1 cellular context compared by ENCODE assay signal in genomic region chr20:43588526-43588925, GRCh38. TPM values are rescaled to one million over a fixed set of nuclear protein-coding genes. Genes with fewer than 3 reads are reported as not detected.
"Had no signal": no experiment of that assay in that cellular context is flagged by ENCODE, and none has a peak within 500 bp of the region (broad histone marks: within the 10 kb centered on the region; RNA-seq: fewer than 3 reads in every experiment).

No MANE protein-coding gene starts in this region.

RNA-seq across cellular contexts. Expression of gene SGK2, which starts 29.7 kb away (rescaled TPM):
- polyA plus RNA-seq: naive thymus-derived CD4-positive, alpha-beta T cell had no signal
